35 cellular contexts compared by ENCODE assay signal in genomic region chr6:129481706-129482105, GRCh38.
"Had no signal": no experiment of that assay in that cellular context is flagged by ENCODE, and none has a peak within 500 bp of the region (broad histone marks: within the 10 kb centered on the region; RNA-seq: fewer than 3 reads in every experiment).

No MANE protein-coding gene starts in this region.

- DNase-seq: activated CD4-positive, alpha-beta T cell treated with anti-CD3 and anti-CD28 coated beads for 48 hours; activated CD4-positive, alpha-beta T cell treated with anti-CD3 and anti-CD28 coated beads, Interleukin-2, amount 50 U/mL, for 48 hours; activated CD8-positive, alpha-beta memory T cell treated with anti-CD3 and anti-CD28 coated beads for 24 hours; activated effector memory CD4-positive, alpha-beta T cell treated with Interleukin-2 at 50 U/mL for 16 hours; activated naive CD4-positive, alpha-beta T cell treated with Interleukin-2 at 50 U/mL for 16 hours; adrenal gland; aorta; caudate nucleus; cortex of kidney; foreskin melanocyte; heart right ventricle; left lung; lower lobe of right lung; mesendoderm; mucosa of descending colon; ovary; small intestine; stimulated activated CD4-positive, alpha-beta T cell treated with anti-CD3 and anti-CD28 coated beads, Interleukin-4, amount 100 ng/mL, for 24 hours; stimulated activated naive B cell treated with anti-CD40 and anti-IgM and Interleukin-4, amounts not matched to agents 10 μg/mL and 1 μg/mL and 100 μg/mL, for 72 hours; stomach; T-helper 9 cell; thyroid gland; upper lobe of left lung; WERI-Rb-1 had no signal

- ATAC-seq: activated CD4-positive, CD25-positive, alpha-beta regulatory T cell treated with anti-CD3 and anti-CD28 coated beads, Interleukin-2, amount 50 U/mL, for 24 hours; heart right ventricle; left lung; lower lobe of right lung; mucosa of descending colon; sciatic nerve; stimulated activated naive B cell treated with anti-CD40 and anti-IgM and Interleukin-4, amounts not matched to agents 10 μg/mL and 1 μg/mL and 100 μg/mL, for 72 hours had no signal

- H3K27me3 Mint-ChIP-seq: activated naive CD8-positive, alpha-beta T cell; progenitor cell of endocrine pancreas had no signal

- H3K27ac Mint-ChIP-seq: activated naive CD8-positive, alpha-beta T cell; nephron; progenitor cell of endocrine pancreas; stimulated activated naive B cell treated with anti-CD40 and anti-IgM and Interleukin-4, amounts not matched to agents 10 μg/mL and 1 μg/mL and 100 μg/mL, for 72 hours; T-helper 1 cell treated with Interleukin-12 subunit alpha and Interleukin-12 subunit beta and Interleukin-4 antibody, amounts not matched to agents 30 μg/mL and 1 μg/mL, for 36 hours had no signal

- H3K4me3 Mint-ChIP-seq: activated naive CD8-positive, alpha-beta T cell; brain; nephron; stimulated activated naive B cell treated with anti-CD40 and anti-IgM and Interleukin-4, amounts not matched to agents 10 μg/mL and 1 μg/mL and 100 μg/mL, for 72 hours; T-helper 1 cell treated with Interleukin-12 subunit alpha and Interleukin-12 subunit beta and Interleukin-4 antibody, amounts not matched to agents 30 μg/mL and 1 μg/mL, for 36 hours had no signal

- H3K4me1 Mint-ChIP-seq: stimulated activated naive B cell treated with anti-CD40 and anti-IgM and Interleukin-4, amounts not matched to agents 10 μg/mL and 1 μg/mL and 100 μg/mL, for 72 hours had no signal

- H3K4me3 ChIP-seq: adrenal gland, heart right ventricle, left lung, lower lobe of right lung, mucosa of descending colon, ovary, stomach, thyroid gland, upper lobe of left lung, vagina had no signal

- H3K9me3 ChIP-seq: adrenal gland, heart right ventricle, left lung, lower lobe of right lung, mucosa of descending colon, ovary, stomach, thyroid gland, upper lobe of left lung, vagina had no signal

- H3K27ac ChIP-seq: adrenal gland, heart right ventricle, left lung, lower lobe of right lung, ovary, stomach, thyroid gland, upper lobe of left lung, vagina, WERI-Rb-1 had no signal

- H3K27me3 ChIP-seq: adrenal gland, heart right ventricle, left lung, ovary, stomach, thyroid gland, upper lobe of left lung, vagina had no signal

- H3K4me1 ChIP-seq: adrenal gland, heart right ventricle, left lung, lower lobe of right lung, stomach, thyroid gland, upper lobe of left lung, vagina had no signal

- H3K36me3 ChIP-seq: left lung, ovary, thyroid gland, WERI-Rb-1 had no signal

- FAIRE-seq: endothelial cell of umbilical vein, islet of Langerhans, small intestine, TTC549 had no signal

- H3K36me3 Mint-ChIP-seq: activated naive CD8-positive, alpha-beta T cell; brain; stimulated activated naive B cell treated with anti-CD40 and anti-IgM and Interleukin-4, amounts not matched to agents 10 μg/mL and 1 μg/mL and 100 μg/mL, for 72 hours had no signal

- H3K9me3 Mint-ChIP-seq: brain; nephron; stimulated activated naive B cell treated with anti-CD40 and anti-IgM and Interleukin-4, amounts not matched to agents 10 μg/mL and 1 μg/mL and 100 μg/mL, for 72 hours; T-helper 1 cell treated with Interleukin-12 subunit alpha and Interleukin-12 subunit beta and Interleukin-4 antibody, amounts not matched to agents 30 μg/mL and 1 μg/mL, for 36 hours had no signal
